9 cellular contexts compared by ENCODE assay signal in genomic region chr21:43609501-43610340, GRCh38. TPM values are rescaled to one million over a fixed set of nuclear protein-coding genes. Genes with fewer than 3 reads are reported as not detected.
DNase-seq lines count a peak whose midpoint lies in the region; ATAC-seq, FAIRE-seq and TF ChIP-seq lines count a peak whose summit lies in the region.
"Had no signal": no experiment of that assay in that cellular context is flagged by ENCODE, and none has a peak within 500 bp of the region (broad histone marks: within the 10 kb centered on the region; RNA-seq: fewer than 3 reads in every experiment).

No MANE protein-coding gene starts in this region.

- H3K9ac ChIP-seq in endothelial cell of umbilical vein (replicated peaks; ENCODE audit: extremely low read depth, insufficient read depth, low read length): no peak overlapping the region

- peaks cover 16% of the 10 kb centered on the region for H3K4me1 ChIP-seq in endothelial cell of umbilical vein (ENCODE audit: control insufficient read depth, extremely low read depth, insufficient read depth, low read length)

- POLR2A ChIA-PET in HEK293T (lab: Yijun Ruan, JAX): no interaction called here
- POLR2A ChIA-PET in endothelial cell of umbilical vein (lab: Charles Lee): no interaction called here
- POLR2A ChIA-PET in activated CD4-positive, alpha-beta T cell treated with anti-CD3 and anti-CD28 coated beads for 36 hours (lab: Charles Lee): no interaction called here

- no peak for ATAC-seq in activated CD4-positive, alpha-beta T cell treated with anti-CD3 and anti-CD28 coated beads for 36 hours
- no peak for ATAC-seq in GM18870 (IDR thresholded peaks at IDR 0.05; ENCODE audit: unreplicated experiment)
- ATAC-seq: stimulated activated naive CD8-positive, alpha-beta T cell treated with anti-CD3 and anti-CD28 coated beads, Interleukin-15, Interleukin-2, amounts not matched to agents 100 U/mL and 50 U/mL, for 24 hours had no signal

- H3K27ac Mint-ChIP-seq in activated CD4-positive, alpha-beta T cell treated with anti-CD3 and anti-CD28 coated beads for 36 hours: no peak overlapping the region

- no peaks in the 10 kb centered on the region for H3K79me2 ChIP-seq in endothelial cell of umbilical vein (ENCODE audit: control insufficient read depth, insufficient read depth, low read length)

- TF ChIP-seq CTCF in endothelial cell of umbilical vein (IDR thresholded peaks at IDR 0.05; ENCODE audit: extremely low read depth in 1 of 2, insufficient read depth in 1 of 2, low read depth in 1 of 2, low read length in 2 of 2): no peak

- dilution Hi-C loops in endothelial cell of umbilical vein (cut with MboI; ENCODE audit: extremely low pct_ligation_motif_present, low sequenced_read_pairs): no loop called here

- no peaks in the 10 kb centered on the region for H3K36me3 ChIP-seq in endothelial cell of umbilical vein (ENCODE audit: control insufficient read depth in 2 of 2, extremely low read depth in 1 of 2, insufficient read depth in 2 of 2, low read length in 2 of 2)

- H3K4me2 ChIP-seq in endothelial cell of umbilical vein (ENCODE audit: insufficient read depth, low read length): no peak overlapping the region

- H3K4me3 Mint-ChIP-seq in activated CD4-positive, alpha-beta T cell treated with anti-CD3 and anti-CD28 coated beads for 36 hours: no peak overlapping the region

- no peaks in the 10 kb centered on the region for H3K9me3 ChIP-seq in endothelial cell of umbilical vein (replicated peaks; ENCODE audit: control insufficient read depth, insufficient read depth, low read length)

- H3K27me3 ChIP-seq in endothelial cell of umbilical vein (ENCODE audit: control insufficient read depth in 2 of 2, insufficient read depth in 2 of 2, low read length in 2 of 2): no peaks in the 10 kb centered on the region

- H3K9me1 ChIP-seq in endothelial cell of umbilical vein (replicated peaks; ENCODE audit: control insufficient read depth, extremely low read depth, insufficient read depth, low read length): no peaks in the 10 kb centered on the region

- intact Hi-C loops in endothelial cell of umbilical vein (cut with micrococcal nuclease): loop anchor here (2.0 kb wide), 1 partner anchor 13 kb away; no protein-coding TSS in a partner anchor
- intact Hi-C loops in activated CD4-positive, alpha-beta T cell treated with anti-CD3 and anti-CD28 coated beads for 36 hours (cut with DNase I, micrococcal nuclease): loop anchor here in 1 of 2 experiments (5.0 kb wide), 1 partner anchor 38 kb away; no protein-coding TSS in a partner anchor

- no peaks in the 10 kb centered on the region for H4K20me1 ChIP-seq in endothelial cell of umbilical vein (replicated peaks; ENCODE audit: control insufficient read depth, extremely low read depth, insufficient read depth, low read length)

- H3K36me3 Mint-ChIP-seq in activated CD4-positive, alpha-beta T cell treated with anti-CD3 and anti-CD28 coated beads for 36 hours (ENCODE audit: low read depth): no peaks in the 10 kb centered on the region

- peak overlapping the region; percentile 44 for H3K27ac ChIP-seq in endothelial cell of umbilical vein (ENCODE audit: insufficient read depth, low read depth, low read length)

- peak; percentile 68 for DNase-seq in HEK293T (ENCODE audit: extremely low spot score)
- peak; percentile 69 for DNase-seq in NCI-H510A (lab: John Stamatoyannopoulos, UW)
- peak; percentile 93 for DNase-seq in endothelial cell of umbilical vein (ENCODE audit: low read depth, low spot score)
- peak; percentile 9 for DNase-seq in putamen (ENCODE audit: low spot score)
- no peak for DNase-seq in activated naive CD4-positive, alpha-beta T cell treated with anti-CD3 and anti-CD28 coated beads, Interleukin-2, amount 50 U/mL, for 16 hours
- no peak for DNase-seq in activated CD4-positive, alpha-beta T cell treated with anti-CD3 and anti-CD28 coated beads for 36 hours
- DNase-seq in activated CD8-positive, alpha-beta memory T cell treated with anti-CD3 and anti-CD28 coated beads, Interleukin-2, amount 50 U/mL, for 4 hours: no peak
- DNase-seq: stimulated activated naive CD8-positive, alpha-beta T cell treated with anti-CD3 and anti-CD28 coated beads, Interleukin-15, Interleukin-2, amounts not matched to agents 100 U/mL and 50 U/mL, for 24 hours had no signal

- H3K27me3 Mint-ChIP-seq in activated CD4-positive, alpha-beta T cell treated with anti-CD3 and anti-CD28 coated beads for 36 hours: no peaks in the 10 kb centered on the region

- peaks cover 4% of the 10 kb centered on the region for H3K4me1 Mint-ChIP-seq in activated CD4-positive, alpha-beta T cell treated with anti-CD3 and anti-CD28 coated beads for 36 hours

- CTCF ChIA-PET in HEK293T (lab: Yijun Ruan, JAX): no interaction called here
- CTCF ChIA-PET in endothelial cell of umbilical vein (lab: Charles Lee): interaction anchor here (0.6 to 3.3 kb wide), 7 partner anchors 11 to 36 kb away, joined by 3 to 21 read pairs (median 5); no protein-coding TSS in a partner anchor
- CTCF ChIA-PET in activated CD4-positive, alpha-beta T cell treated with anti-CD3 and anti-CD28 coated beads for 36 hours (lab: Charles Lee): interaction anchor here (0.7 kb wide), 1 partner anchor 38 kb away, joined by 4 read pairs; no protein-coding TSS in a partner anchor

- peak; percentile 82 for FAIRE-seq in endothelial cell of umbilical vein (lab: Jason Lieb, UNC)

- no peak overlapping the region for H3K4me3 ChIP-seq in endothelial cell of umbilical vein (replicated peaks in 1 of 3; ENCODE audit: insufficient read depth in 1 of 3, low read depth in 1 of 3, low read length in 3 of 3)

- TF ChIP-seq POLR2A in endothelial cell of umbilical vein (IDR thresholded peaks at IDR 0.05; ENCODE audit: low read depth, low read length): no peak

- BruUV-seq in endothelial cell of umbilical vein (replicated peaks; lab: Mats Ljungman, UMichigan): no TSS peak

- no peaks in the 10 kb centered on the region for H3K9me3 Mint-ChIP-seq in activated CD4-positive, alpha-beta T cell treated with anti-CD3 and anti-CD28 coated beads for 36 hours (ENCODE audit: low read depth)

- peak overlapping the region; percentile 91 for H2AFZ ChIP-seq in endothelial cell of umbilical vein (ENCODE audit: low read depth, low read length)

TF ChIP-seq in HEK293T, 16 proteins besides CTCF, POLR2A, EP300 and RAD21:
- TF ChIP-seq ZNF384 (IDR thresholded peaks at IDR 0.05) (no peak), CTBP1 (IDR thresholded peaks at IDR 0.05; ENCODE audit: borderline replicate concordance) (no peak), FOXK2 (IDR thresholded peaks at IDR 0.05) (0 out of 2 replicates have a peak, but pooled peaks have one; percentile 64), SP1 (IDR thresholded peaks at IDR 0.05) (no peak), L3MBTL2 (conservative IDR thresholded peaks at IDR 0.05) (peak; percentile 67)

TF ChIP-seq in endothelial cell of umbilical vein, 7 proteins besides CTCF, POLR2A, EP300 and RAD21:
- TF ChIP-seq JUN (IDR thresholded peaks at IDR 0.05; ENCODE audit: borderline replicate concordance, insufficient read depth, insufficient read length, low read depth): no peak
- TF ChIP-seq POLR2AphosphoS5 (IDR thresholded peaks at IDR 0.05; ENCODE audit: insufficient read depth, low read depth, low read length): no peak
- TF ChIP-seq EZH2 (IDR thresholded peaks at IDR 0.05; ENCODE audit: borderline replicate concordance, low read depth, low read length, severe bottlenecking): no peak
- TF ChIP-seq, protein P1, sequence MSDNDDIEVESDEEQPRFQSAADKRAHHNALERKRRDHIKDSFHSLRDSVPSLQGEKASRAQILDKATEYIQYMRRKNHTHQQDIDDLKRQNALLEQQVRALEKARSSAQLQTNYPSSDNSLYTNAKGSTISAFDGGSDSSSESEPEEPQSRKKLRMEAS (IDR thresholded peaks at IDR 0.05; ENCODE audit: insufficient read depth, insufficient read length): peak; percentile 30
TF ChIP-seq in endothelial cell of umbilical vein: peak in this region for 1.

RNA-seq across cellular contexts. Expression of gene HSF2BP, which starts 49.6 kb away (rescaled TPM):
- total RNA-seq in endothelial cell of umbilical vein: 0.55 and 0.67 TPM in 2 replicates
- polyA plus RNA-seq in endothelial cell of umbilical vein: 0.37 and 0.41 TPM in 2 replicates
- 0.41 and 0.58 TPM in 2 replicates for polyA plus RNA-seq in endothelial cell of umbilical vein (2011; cell fraction: cytosol; rRNA removed)
- polyA plus RNA-seq in endothelial cell of umbilical vein (2011; cell fraction: nucleus; rRNA removed): 0.43 and 0.61 TPM in 2 replicates
- polyA plus RNA-seq in endothelial cell of umbilical vein (2012): 0.39 and 0.57 TPM in 2 replicates
- polyA minus RNA-seq in endothelial cell of umbilical vein: 0.58 and 0.70 TPM in 2 replicates
- 2.2 TPM for polyA minus RNA-seq in endothelial cell of umbilical vein (2011; cell fraction: cytosol; rRNA and poly(A)+ RNA removed)
- polyA minus RNA-seq in endothelial cell of umbilical vein (2011; cell fraction: nucleus; rRNA and poly(A)+ RNA removed): 0.96 and 1.0 TPM in 2 replicates
- 1 to 10 TPM; 1.5 to 1.6 TPM for total RNA-seq in activated CD4-positive, alpha-beta T cell treated with anti-CD3 and anti-CD28 coated beads for 36 hours

RNA-seq across cellular contexts. Expression of gene RRP1B, which starts 49.6 kb away (rescaled TPM):
- 39.9 and 40.1 TPM in 2 replicates for total RNA-seq in endothelial cell of umbilical vein
- polyA plus RNA-seq in endothelial cell of umbilical vein: 11.6 and 13.0 TPM in 2 replicates
- 16.1 and 16.6 TPM in 2 replicates for polyA plus RNA-seq in endothelial cell of umbilical vein (2011; cell fraction: cytosol; rRNA removed)
- 18.7 and 22.4 TPM in 2 replicates for polyA plus RNA-seq in endothelial cell of umbilical vein (2011; cell fraction: nucleus; rRNA removed)
- 28.5 and 31.5 TPM in 2 replicates for polyA plus RNA-seq in endothelial cell of umbilical vein (2012)
- 22.3 and 22.7 TPM in 2 replicates for polyA minus RNA-seq in endothelial cell of umbilical vein
- 32.8 TPM for polyA minus RNA-seq in endothelial cell of umbilical vein (2011; cell fraction: cytosol; rRNA and poly(A)+ RNA removed)
- 11.1 and 11.7 TPM in 2 replicates for polyA minus RNA-seq in endothelial cell of umbilical vein (2011; cell fraction: nucleus; rRNA and poly(A)+ RNA removed)
- 10 to 100 TPM; 64.0 to 66.7 TPM for total RNA-seq in activated CD4-positive, alpha-beta T cell treated with anti-CD3 and anti-CD28 coated beads for 36 hours

Comparison
In these comparisons a context has a peak if more than half of its experiments do, and no peak if none do; other contexts are left out.
1. DNase-seq: peak in HEK293T (single experiment), NCI-H510A (single experiment), endothelial cell of umbilical vein (single experiment) and putamen (single experiment); none in activated naive CD4-positive, alpha-beta T cell treated with anti-CD3 and anti-CD28 coated beads, Interleukin-2, amount 50 U/mL, for 16 hours (single experiment), activated CD4-positive, alpha-beta T cell treated with anti-CD3 and anti-CD28 coated beads for 36 hours (single experiment) and activated CD8-positive, alpha-beta memory T cell treated with anti-CD3 and anti-CD28 coated beads, Interleukin-2, amount 50 U/mL, for 4 hours (single experiment).